1 cellular context compared by ENCODE assay signal in genomic region chr6:26534681-26535465, GRCh38.
TF ChIP-seq lines count a peak whose summit lies in the region.

No MANE protein-coding gene starts in this region.

TF ChIP-seq in HEK293, 187 proteins besides CTCF, POLR2A, EP300 and RAD21 (continued from another document):
- TF ChIP-seq SP2 (tag by site-specific recombination; IDR thresholded peaks at IDR 0.05): no peak
- no peak for TF ChIP-seq ZNF394 (tag by site-specific recombination; IDR thresholded peaks at IDR 0.05; ENCODE audit: borderline replicate concordance)
- TF ChIP-seq, protein P1, sequence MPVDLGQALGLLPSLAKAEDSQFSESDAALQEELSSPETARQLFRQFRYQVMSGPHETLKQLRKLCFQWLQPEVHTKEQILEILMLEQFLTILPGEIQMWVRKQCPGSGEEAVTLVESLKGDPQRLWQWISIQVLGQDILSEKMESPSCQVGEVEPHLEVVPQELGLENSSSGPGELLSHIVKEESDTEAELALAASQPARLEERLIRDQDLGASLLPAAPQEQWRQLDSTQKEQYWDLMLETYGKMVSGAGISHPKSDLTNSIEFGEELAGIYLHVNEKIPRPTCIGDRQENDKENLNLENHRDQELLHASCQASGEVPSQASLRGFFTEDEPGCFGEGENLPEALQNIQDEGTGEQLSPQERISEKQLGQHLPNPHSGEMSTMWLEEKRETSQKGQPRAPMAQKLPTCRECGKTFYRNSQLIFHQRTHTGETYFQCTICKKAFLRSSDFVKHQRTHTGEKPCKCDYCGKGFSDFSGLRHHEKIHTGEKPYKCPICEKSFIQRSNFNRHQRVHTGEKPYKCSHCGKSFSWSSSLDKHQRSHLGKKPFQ (tag by site-specific recombination; IDR thresholded peaks at IDR 0.05): peak; percentile 37; the same call in 1 of the 2 replicates
TF ChIP-seq in HEK293: peak in this region for 5.
